8 cellular contexts compared by ENCODE assay signal in genomic region chr6:113909224-113909856, GRCh38. TPM values are rescaled to one million over a fixed set of nuclear protein-coding genes. Genes with fewer than 3 reads are reported as not detected.
DNase-seq lines count a peak whose midpoint lies in the region; ATAC-seq and TF ChIP-seq lines count a peak whose summit lies in the region.

No MANE protein-coding gene starts in this region.

- intact Hi-C loops in OCI-LY7 (cut with micrococcal nuclease; ENCODE audit: unreplicated experiment) = loop anchor here (1.0 to 5.0 kb wide), 2 partner anchors 37 to 1129 kb away; no protein-coding TSS in a partner anchor

- no peaks in the 10 kb centered on the region for H3K9me2 ChIP-seq in OCI-LY7 (ENCODE audit: insufficient read depth, low read length)

- no peak overlapping the region for H2AFZ ChIP-seq in OCI-LY7 (ENCODE audit: low read length)

- H3K4me2 ChIP-seq in OCI-LY7 (ENCODE audit: low read length) = no peak overlapping the region

- H3K36me3 ChIP-seq in OCI-LY7 (ENCODE audit: insufficient read depth, low read length) = no peaks in the 10 kb centered on the region

- H3K79me2 ChIP-seq in OCI-LY7 (ENCODE audit: insufficient read depth, low read depth, low read length) = no peaks in the 10 kb centered on the region

- CTCF ChIA-PET in OCI-LY7 (lab: Charles Lee; ENCODE audit: unreplicated experiment) = no interaction called here

- H3K4me3 ChIP-seq in OCI-LY7 (ENCODE audit: low read depth, low read length, poor library complexity, severe bottlenecking) = no peak overlapping the region

- peak; percentile 89 for TF ChIP-seq CTCF in OCI-LY7 (conservative IDR thresholded peaks at IDR 0.05; ENCODE audit: low read length)

- no peaks in the 10 kb centered on the region for H3K4me1 ChIP-seq in OCI-LY7 (ENCODE audit: insufficient read depth, low read length, poor library complexity, severe bottlenecking)

- no peak for ATAC-seq in GM21717 (IDR thresholded peaks at IDR 0.05; ENCODE audit: unreplicated experiment)

- H3K27ac ChIP-seq in OCI-LY7 (ENCODE audit: low read depth, low read length, poor library complexity, severe bottlenecking) = no peak overlapping the region

- peak; percentile 74 for DNase-seq in CD1c-positive myeloid dendritic cell (ENCODE audit: extremely low spot score)
- peak; percentile 10 for DNase-seq in GM19238 (ENCODE audit: insufficient read length, low spot score)
- peak; percentile 69 for DNase-seq in LHCN-M2 (ENCODE audit: low read depth)
- peak; percentile 68 for DNase-seq in OCI-LY7 (ENCODE audit: low spot score)
- peak; percentile 90 for DNase-seq in dedifferentiated amniotic fluid mesenchymal stem cell (ENCODE audit: extremely low spot score)
- peak; percentile 53 for DNase-seq in middle frontal gyrus (ENCODE audit: extremely low spot score, low spot score)
- no peak for DNase-seq in T1000 (lab: John Stamatoyannopoulos, UW)

- H3K9me3 ChIP-seq in OCI-LY7 (ENCODE audit: low read length) = no peaks in the 10 kb centered on the region

- no TSS peak for BruUV-seq in OCI-LY7 (replicated peaks; lab: Mats Ljungman, UMichigan)

- no peaks in the 10 kb centered on the region for H4K20me1 ChIP-seq in OCI-LY7 (ENCODE audit: insufficient read depth, low read length)

- POLR2A ChIA-PET in OCI-LY7 (lab: Charles Lee) = no interaction called here

RNA-seq across cellular contexts. Expression of gene MARCKS, which starts 52.2 kb away (rescaled TPM):
- total RNA-seq in LHCN-M2 (2014; rRNA removed) = 95.0 and 98.7 TPM in 2 replicates
- polyA plus RNA-seq in LHCN-M2 (2012) = 85.7 TPM
- total RNA-seq in OCI-LY7 (2014; rRNA removed; shearing (Covaris generic)) = 0.03 TPM in 1 of 2 replicates, not detected in the other
- 3.9 TPM in 2 replicates for total RNA-seq in OCI-LY7 (2022)

Comparison
In these comparisons a context has a peak if more than half of its experiments do, and no peak if none do; other contexts are left out.
1. RNA of gene MARCKS, which starts 52.2 kb away (total RNA-seq): 95.0 to 98.7 TPM in LHCN-M2; 0.03 to 3.9 TPM in OCI-LY7; every median in the first group is over 10 times any median in the second.